Comparison of ENCODE assay signal across 22 cellular contexts in genomic region chrX:113330416-113330815, GRCh38.
DNase-seq lines count a peak whose midpoint lies in the region; ATAC-seq and TF ChIP-seq lines count a peak whose summit lies in the region.
"Had no signal": no experiment of that assay in that cellular context is flagged by ENCODE, and none has a peak within 500 bp of the region (broad histone marks: within the 10 kb centered on the region; RNA-seq: fewer than 3 reads in every experiment).

No MANE protein-coding gene starts in this region.

- CTCF ChIA-PET in CD4-positive, alpha-beta T cell (lab: Charles Lee): no interaction called here
- CTCF ChIA-PET in activated naive CD4-positive, alpha-beta T cell treated with anti-CD3 and anti-CD28 coated beads, Interleukin-2, amount 10 ng/mL, durations not matched to agents 7 days and 5 days (lab: Charles Lee): no interaction called here

- H3K4me1 ChIP-seq in adipocyte (ENCODE audit: control insufficient read depth, insufficient read depth, low read length): peaks cover 4% of the 10 kb centered on the region
- H3K4me1 ChIP-seq: BLaER1 had no signal

- no peak for TF ChIP-seq CTCF in fibroblast of mammary gland (conservative IDR thresholded peaks at IDR 0.05; ENCODE audit: control insufficient read depth, insufficient read depth, low read depth, low read length)
- TF ChIP-seq CTCF in CD4-positive, alpha-beta T cell (IDR thresholded peaks at IDR 0.05): no peak

- POLR2A ChIA-PET in CD4-positive, alpha-beta T cell (lab: Charles Lee): no interaction called here

- H3K9ac ChIP-seq in adipocyte (ENCODE audit: low read length): no peak overlapping the region
- H3K9ac ChIP-seq: BLaER1, SK-N-SH had no signal

- no peaks in the 10 kb centered on the region for H3K27me3 Mint-ChIP-seq in CD4-positive, alpha-beta T cell
- H3K27me3 Mint-ChIP-seq in activated naive CD4-positive, alpha-beta T cell treated with anti-CD3 and anti-CD28 coated beads, Interleukin-2, amount 10 ng/mL, durations not matched to agents 7 days and 5 days: no peaks in the 10 kb centered on the region
- H3K27me3 Mint-ChIP-seq: CD4-positive, CD25-positive, alpha-beta regulatory T cell had no signal

- ATAC-seq in GM21367 (IDR thresholded peaks at IDR 0.05; ENCODE audit: unreplicated experiment): no peak
- no peak for ATAC-seq in CD4-positive, alpha-beta T cell (ENCODE audit: poor library complexity)
- ATAC-seq: PC-3 had no signal

- H3K27ac Mint-ChIP-seq in CD4-positive, alpha-beta T cell: no peak overlapping the region
- no peak overlapping the region for H3K27ac Mint-ChIP-seq in activated naive CD4-positive, alpha-beta T cell treated with anti-CD3 and anti-CD28 coated beads, Interleukin-2, amount 10 ng/mL, durations not matched to agents 7 days and 5 days
- H3K27ac Mint-ChIP-seq: CD4-positive, CD25-positive, alpha-beta regulatory T cell had no signal

- H3K9me3 Mint-ChIP-seq in CD4-positive, alpha-beta T cell: no peaks in the 10 kb centered on the region
- H3K9me3 Mint-ChIP-seq in activated naive CD4-positive, alpha-beta T cell treated with anti-CD3 and anti-CD28 coated beads, Interleukin-2, amount 10 ng/mL, durations not matched to agents 7 days and 5 days: peaks cover 2% of the 10 kb centered on the region

- no peak overlapping the region for H3K4me3 ChIP-seq in adipocyte (ENCODE audit: low read length)
- no peak overlapping the region for H3K4me3 ChIP-seq in fibroblast of mammary gland (ENCODE audit: control insufficient read depth, low read depth, low read length)
- H3K4me3 ChIP-seq: BLaER1 had no signal

- no peak overlapping the region for H3K4me3 Mint-ChIP-seq in CD4-positive, alpha-beta T cell
- H3K4me3 Mint-ChIP-seq in activated naive CD4-positive, alpha-beta T cell treated with anti-CD3 and anti-CD28 coated beads, Interleukin-2, amount 10 ng/mL, durations not matched to agents 7 days and 5 days: no peak overlapping the region
- H3K4me3 Mint-ChIP-seq: CD4-positive, CD25-positive, alpha-beta regulatory T cell had no signal

- H3K36me3 Mint-ChIP-seq in CD4-positive, alpha-beta T cell (ENCODE audit: low read depth): no peaks in the 10 kb centered on the region
- H3K36me3 Mint-ChIP-seq in activated naive CD4-positive, alpha-beta T cell treated with anti-CD3 and anti-CD28 coated beads, Interleukin-2, amount 10 ng/mL, durations not matched to agents 7 days and 5 days: no peaks in the 10 kb centered on the region
- H3K36me3 Mint-ChIP-seq: CD4-positive, CD25-positive, alpha-beta regulatory T cell had no signal

- no peaks in the 10 kb centered on the region for H3K36me3 ChIP-seq in adipocyte (ENCODE audit: control insufficient read depth, insufficient read depth, low read length, severe bottlenecking)
- H3K36me3 ChIP-seq: BLaER1 had no signal

- H3K9me3 ChIP-seq in adipocyte (ENCODE audit: control insufficient read depth, low read length): no peaks in the 10 kb centered on the region
- no peaks in the 10 kb centered on the region for H3K9me3 ChIP-seq in CD4-positive, alpha-beta T cell (ENCODE audit: control insufficient read depth, low read length)
- H3K9me3 ChIP-seq: BLaER1, SK-N-SH had no signal

- DNase-seq in GM04503 (ENCODE audit: low read depth) (peak; percentile 10), adipocyte (ENCODE audit: low read depth) (peak; percentile 39), fibroblast of mammary gland (ENCODE audit: low read depth) (peak; percentile 36)
- no peak for DNase-seq in CD4-positive, alpha-beta T cell
- no peak for DNase-seq in activated naive CD4-positive, alpha-beta T cell treated with anti-CD3 and anti-CD28 coated beads, Interleukin-2, amount 10 ng/mL, durations not matched to agents 7 days and 5 days
- no peak for DNase-seq in stimulated activated CD4-positive, alpha-beta T cell treated with anti-CD3 and anti-CD28 coated beads, Interleukin-4, amount 100 ng/mL, for 24 hours
- DNase-seq: CD4-positive, CD25-positive, alpha-beta regulatory T cell; IMR-90; KG1; NCI-H1048; NCI-H1417; NCI-H1694; NCI-H2029 treated with DMSO at 0.1 percent for 48 hours; NCI-H446 treated with DMSO at 0.1 percent for 48 hours; NCI-H526; NCI-H82; NK-92 treated with Interleukin-12 subunit alpha and Interleukin-12 subunit beta, amount 100 ng/mL, for 24 hours; PC-3; SK-N-SH; SW 1271 had no signal

- H3K27me3 ChIP-seq in adipocyte (replicated peaks; ENCODE audit: control insufficient read depth, insufficient read depth, low read length): no peaks in the 10 kb centered on the region
- H3K27me3 ChIP-seq in CD4-positive, alpha-beta T cell (ENCODE audit: control insufficient read depth, insufficient read depth, low read length): no peaks in the 10 kb centered on the region

- no peaks in the 10 kb centered on the region for H3K4me1 Mint-ChIP-seq in CD4-positive, alpha-beta T cell (ENCODE audit: low read depth)
- H3K4me1 Mint-ChIP-seq in activated naive CD4-positive, alpha-beta T cell treated with anti-CD3 and anti-CD28 coated beads, Interleukin-2, amount 10 ng/mL, durations not matched to agents 7 days and 5 days: no peaks in the 10 kb centered on the region
- H3K4me1 Mint-ChIP-seq: CD4-positive, CD25-positive, alpha-beta regulatory T cell had no signal

- intact Hi-C loops in CD4-positive, alpha-beta T cell (cut with DNase I, micrococcal nuclease): no loop called here

- no peak overlapping the region for H3K27ac ChIP-seq in CD4-positive, alpha-beta T cell (ENCODE audit: low read depth, low read length)
- H3K27ac ChIP-seq: BLaER1 had no signal

Comparison
In these comparisons a context has a peak if more than half of its experiments do, and no peak if none do; other contexts are left out.
1. DNase-seq: peak in GM04503 (single experiment), adipocyte (single experiment) and fibroblast of mammary gland (single experiment); none in CD4-positive, alpha-beta T cell (0 of 10), activated naive CD4-positive, alpha-beta T cell treated with anti-CD3 and anti-CD28 coated beads, Interleukin-2, amount 10 ng/mL, durations not matched to agents 7 days and 5 days (single experiment) and stimulated activated CD4-positive, alpha-beta T cell treated with anti-CD3 and anti-CD28 coated beads, Interleukin-4, amount 100 ng/mL, for 24 hours (single experiment).